1 cellular context compared by ENCODE assay signal in the genomic region with DNA sequence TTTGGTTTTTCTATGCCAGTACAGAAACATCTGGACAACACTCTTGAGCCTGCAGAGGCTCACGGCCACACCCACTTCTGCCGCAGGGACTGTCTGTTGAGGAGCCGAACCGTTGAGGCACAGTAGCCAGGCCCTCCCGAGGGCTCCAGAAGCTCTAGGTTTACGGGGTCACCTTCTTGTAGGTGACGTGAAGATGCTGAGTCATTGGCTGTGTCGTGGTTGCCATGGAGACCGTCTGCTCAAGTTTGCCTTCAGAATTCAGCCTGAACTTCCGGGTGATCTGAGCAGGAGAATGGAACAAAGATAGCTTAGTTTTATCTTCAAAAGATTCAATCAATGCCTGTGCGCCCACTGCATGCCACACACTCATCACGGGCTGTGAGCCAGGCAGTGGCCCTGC.
TF ChIP-seq lines count a peak whose summit lies in the region.

No MANE protein-coding gene starts in this region.

TF ChIP-seq in GM23338, 12 proteins besides CTCF, POLR2A, EP300 and RAD21 (continued from another document):
- TF ChIP-seq, protein P1, sequence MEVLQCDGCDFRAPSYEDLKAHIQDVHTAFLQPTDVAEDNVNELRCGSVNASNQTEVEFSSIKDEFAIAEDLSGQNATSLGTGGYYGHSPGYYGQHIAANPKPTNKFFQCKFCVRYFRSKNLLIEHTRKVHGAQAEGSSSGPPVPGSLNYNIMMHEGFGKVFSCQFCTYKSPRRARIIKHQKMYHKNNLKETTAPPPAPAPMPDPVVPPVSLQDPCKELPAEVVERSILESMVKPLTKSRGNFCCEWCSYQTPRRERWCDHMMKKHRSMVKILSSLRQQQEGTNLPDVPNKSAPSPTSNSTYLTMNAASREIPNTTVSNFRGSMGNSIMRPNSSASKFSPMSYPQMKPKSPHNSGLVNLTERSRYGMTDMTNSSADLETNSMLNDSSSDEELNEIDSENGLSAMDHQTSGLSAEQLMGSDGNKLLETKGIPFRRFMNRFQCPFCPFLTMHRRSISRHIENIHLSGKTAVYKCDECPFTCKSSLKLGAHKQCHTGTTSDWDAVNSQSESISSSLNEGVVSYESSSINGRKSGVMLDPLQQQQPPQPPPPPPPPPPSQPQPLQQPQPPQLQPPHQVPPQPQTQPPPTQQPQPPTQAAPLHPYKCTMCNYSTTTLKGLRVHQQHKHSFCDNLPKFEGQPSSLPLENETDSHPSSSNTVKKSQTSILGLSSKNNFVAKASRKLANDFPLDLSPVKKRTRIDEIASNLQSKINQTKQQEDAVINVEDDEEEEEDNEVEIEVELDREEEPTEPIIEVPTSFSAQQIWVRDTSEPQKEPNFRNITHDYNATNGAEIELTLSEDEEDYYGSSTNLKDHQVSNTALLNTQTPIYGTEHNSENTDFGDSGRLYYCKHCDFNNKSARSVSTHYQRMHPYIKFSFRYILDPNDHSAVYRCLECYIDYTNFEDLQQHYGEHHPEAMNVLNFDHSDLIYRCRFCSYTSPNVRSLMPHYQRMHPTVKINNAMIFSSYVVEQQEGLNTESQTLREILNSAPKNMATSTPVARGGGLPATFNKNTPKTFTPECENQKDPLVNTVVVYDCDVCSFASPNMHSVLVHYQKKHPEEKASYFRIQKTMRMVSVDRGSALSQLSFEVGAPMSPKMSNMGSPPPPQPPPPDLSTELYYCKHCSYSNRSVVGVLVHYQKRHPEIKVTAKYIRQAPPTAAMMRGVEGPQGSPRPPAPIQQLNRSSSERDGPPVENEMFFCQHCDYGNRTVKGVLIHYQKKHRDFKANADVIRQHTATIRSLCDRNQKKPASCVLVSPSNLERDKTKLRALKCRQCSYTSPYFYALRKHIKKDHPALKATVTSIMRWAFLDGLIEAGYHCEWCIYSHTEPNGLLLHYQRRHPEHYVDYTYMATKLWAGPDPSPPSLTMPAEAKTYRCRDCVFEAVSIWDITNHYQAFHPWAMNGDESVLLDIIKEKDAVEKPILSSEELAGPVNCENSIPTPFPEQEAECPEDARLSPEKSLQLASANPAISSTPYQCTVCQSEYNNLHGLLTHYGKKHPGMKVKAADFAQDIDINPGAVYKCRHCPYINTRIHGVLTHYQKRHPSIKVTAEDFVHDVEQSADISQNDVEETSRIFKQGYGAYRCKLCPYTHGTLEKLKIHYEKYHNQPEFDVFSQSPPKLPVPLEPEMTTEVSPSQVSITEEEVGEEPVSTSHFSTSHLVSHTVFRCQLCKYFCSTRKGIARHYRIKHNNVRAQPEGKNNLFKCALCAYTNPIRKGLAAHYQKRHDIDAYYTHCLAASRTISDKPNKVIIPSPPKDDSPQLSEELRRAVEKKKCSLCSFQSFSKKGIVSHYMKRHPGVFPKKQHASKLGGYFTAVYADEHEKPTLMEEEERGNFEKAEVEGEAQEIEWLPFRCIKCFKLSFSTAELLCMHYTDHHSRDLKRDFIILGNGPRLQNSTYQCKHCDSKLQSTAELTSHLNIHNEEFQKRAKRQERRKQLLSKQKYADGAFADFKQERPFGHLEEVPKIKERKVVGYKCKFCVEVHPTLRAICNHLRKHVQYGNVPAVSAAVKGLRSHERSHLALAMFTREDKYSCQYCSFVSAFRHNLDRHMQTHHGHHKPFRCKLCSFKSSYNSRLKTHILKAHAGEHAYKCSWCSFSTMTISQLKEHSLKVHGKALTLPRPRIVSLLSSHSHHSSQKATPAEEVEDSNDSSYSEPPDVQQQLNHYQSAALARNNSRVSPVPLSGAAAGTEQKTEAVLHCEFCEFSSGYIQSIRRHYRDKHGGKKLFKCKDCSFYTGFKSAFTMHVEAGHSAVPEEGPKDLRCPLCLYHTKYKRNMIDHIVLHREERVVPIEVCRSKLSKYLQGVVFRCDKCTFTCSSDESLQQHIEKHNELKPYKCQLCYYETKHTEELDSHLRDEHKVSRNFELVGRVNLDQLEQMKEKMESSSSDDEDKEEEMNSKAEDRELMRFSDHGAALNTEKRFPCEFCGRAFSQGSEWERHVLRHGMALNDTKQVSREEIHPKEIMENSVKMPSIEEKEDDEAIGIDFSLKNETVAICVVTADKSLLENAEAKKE (CRISPR knock-in tag; IDR thresholded peaks at IDR 0.05) = no peak
TF ChIP-seq in GM23338: peak in this region for 0.
